12 cellular contexts compared by ENCODE assay signal in the genomic region with DNA sequence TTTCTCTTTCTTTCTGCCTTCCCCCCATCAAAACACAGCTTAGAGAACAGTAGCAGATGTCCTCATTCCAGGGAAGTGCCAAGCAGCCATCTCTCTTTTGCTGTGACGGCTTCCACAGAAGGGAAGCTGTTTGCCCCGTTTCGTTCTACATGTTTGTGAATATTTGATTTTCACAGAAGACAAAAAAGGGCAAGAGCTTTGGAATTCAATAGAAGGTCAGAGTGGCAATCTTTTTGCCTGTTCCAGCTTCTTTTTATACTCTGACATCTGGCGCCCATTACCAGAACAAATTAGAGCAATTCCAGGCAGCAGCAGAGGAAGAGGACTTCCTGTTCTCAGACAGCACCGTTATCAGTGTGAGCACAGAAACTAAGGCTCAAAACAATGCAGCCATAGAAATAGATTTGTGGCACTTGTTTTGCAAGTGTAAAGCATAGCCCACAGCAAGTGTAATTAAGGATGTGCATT.
DNase-seq lines count a peak whose midpoint lies in the region; ATAC-seq, FAIRE-seq and TF ChIP-seq lines count a peak whose summit lies in the region.
"Had no signal": no experiment of that assay in that cellular context is flagged by ENCODE, and none has a peak within 500 bp of the region (broad histone marks: within the 10 kb centered on the region; RNA-seq: fewer than 3 reads in every experiment).

No MANE protein-coding gene starts in this region.

- H3K4me1 Mint-ChIP-seq in mesothelial cell of epicardium: peaks cover 3% of the 10 kb centered on the region
- H3K4me1 Mint-ChIP-seq: B cell had no signal

- H3K36me3 Mint-ChIP-seq in mesothelial cell of epicardium: no peaks in the 10 kb centered on the region

- TF ChIP-seq POLR2A in GM12892 (IDR thresholded peaks at IDR 0.05; ENCODE audit: low read depth, low read length): no peak

- DNase-seq in Ammon's horn (ENCODE audit: low spot score) (peak; percentile 81), NCI-H82 treated with DMSO at 0.1 percent for 48 hours (lab: John Stamatoyannopoulos, UW; ENCODE audit: unreplicated experiment) (peak; percentile 11), dermis blood vessel endothelial cell (peak; percentile 26), mesothelial cell of epicardium (ENCODE audit: low spot score in 2 of 2, unreplicated experiment in 2 of 2) (no peak), islet precursor cell (no peak), activated T-cell treated with anti-CD3 and anti-CD28 coated beads for 4 hours (no peak), GM12892 (ENCODE audit: insufficient read length) (no peak)

- ATAC-seq in GM19324 (IDR thresholded peaks at IDR 0.05; ENCODE audit: low FRiP score, unreplicated experiment): no peak
- ATAC-seq: GM12878, HCT116, K562 had no signal

- no peaks in the 10 kb centered on the region for H3K27me3 Mint-ChIP-seq in mesothelial cell of epicardium (ENCODE audit: low read depth)
- H3K27me3 Mint-ChIP-seq: B cell had no signal

- FAIRE-seq in GM12892 (lab: Jason Lieb, UNC): no peak
- FAIRE-seq: GM12878, K562 had no signal

- no peak overlapping the region for H3K27ac Mint-ChIP-seq in mesothelial cell of epicardium
- H3K27ac Mint-ChIP-seq: B cell had no signal

- H3K4me3 Mint-ChIP-seq in mesothelial cell of epicardium: peak overlapping the region; percentile 10
- H3K4me3 Mint-ChIP-seq: B cell had no signal

- H3K9me3 Mint-ChIP-seq in mesothelial cell of epicardium: peaks cover 16% of the 10 kb centered on the region

- TF ChIP-seq CTCF in mesothelial cell of epicardium (IDR thresholded peaks at IDR 0.05; ENCODE audit: unreplicated experiment): no peak

Comparison
In these comparisons a context has a peak if more than half of its experiments do, and no peak if none do; other contexts are left out.
1. DNase-seq: peak in Ammon's horn (single experiment), NCI-H82 treated with DMSO at 0.1 percent for 48 hours (single experiment) and dermis blood vessel endothelial cell (single experiment); none in mesothelial cell of epicardium (0 of 2), islet precursor cell (single experiment), activated T-cell treated with anti-CD3 and anti-CD28 coated beads for 4 hours (single experiment) and GM12892 (single experiment).